24 cellular contexts compared by ENCODE assay signal in genomic region chr1:185058103-185058502, GRCh38. TPM values are rescaled to one million over a fixed set of nuclear protein-coding genes. Genes with fewer than 3 reads are reported as not detected.
DNase-seq lines count a peak whose midpoint lies in the region; ATAC-seq, FAIRE-seq and TF ChIP-seq lines count a peak whose summit lies in the region.
"Had no signal": no experiment of that assay in that cellular context is flagged by ENCODE, and none has a peak within 500 bp of the region (broad histone marks: within the 10 kb centered on the region; RNA-seq: fewer than 3 reads in every experiment).

No MANE protein-coding gene starts in this region.

- H3K4me3 Mint-ChIP-seq in activated B cell treated with CpG ODN at 0.5 μM for 24 hours: peak overlapping the region; percentile 24
- H3K4me3 Mint-ChIP-seq in progenitor cell of endocrine pancreas (ENCODE audit: low read depth): no peak overlapping the region
- H3K4me3 Mint-ChIP-seq: brain; CD8-positive, alpha-beta T cell had no signal

- intact Hi-C loops in activated B cell treated with CpG ODN at 0.5 μM for 24 hours (cut with micrococcal nuclease): no loop called here

- TF ChIP-seq POLR2A in GM12891 (IDR thresholded peaks at IDR 0.05; ENCODE audit: low read depth, low read length): no peak

- FAIRE-seq in GM19239 (lab: Jason Lieb, UNC) (peak; percentile 45), GM12891 (lab: Jason Lieb, UNC) (no peak)
- FAIRE-seq: HepG2, urothelium cell line had no signal

- no peaks in the 10 kb centered on the region for H3K36me3 ChIP-seq in brain microvascular endothelial cell (replicated peaks)
- H3K36me3 ChIP-seq: colonic mucosa, ovary, WERI-Rb-1 had no signal

- H3K4me1 Mint-ChIP-seq in activated B cell treated with CpG ODN at 0.5 μM for 24 hours (peaks cover 56% of the 10 kb centered on the region), progenitor cell of endocrine pancreas (ENCODE audit: low read depth) (peaks cover 13% of the 10 kb centered on the region)

- in situ Hi-C loops in brain microvascular endothelial cell (cut with HindIII; ENCODE audit: low pct_ligation_motif_present, low sequenced_read_pairs): no loop called here

- H3K27ac ChIP-seq in brain microvascular endothelial cell: no peak overlapping the region
- H3K27ac ChIP-seq: colonic mucosa, GM23248, ovary, RWPE1, WERI-Rb-1 had no signal

- H3K27ac Mint-ChIP-seq in activated B cell treated with CpG ODN at 0.5 μM for 24 hours (peak overlapping the region; percentile 41), progenitor cell of endocrine pancreas (peak overlapping the region; percentile 30)
- H3K27ac Mint-ChIP-seq: brain; CD8-positive, alpha-beta T cell had no signal

- CTCF ChIA-PET in activated B cell treated with CpG ODN at 0.5 μM for 24 hours (lab: Charles Lee): no interaction called here

- no peaks in the 10 kb centered on the region for H3K27me3 Mint-ChIP-seq in activated B cell treated with CpG ODN at 0.5 μM for 24 hours
- no peaks in the 10 kb centered on the region for H3K27me3 Mint-ChIP-seq in progenitor cell of endocrine pancreas
- H3K27me3 Mint-ChIP-seq: brain had no signal

- H3K36me3 Mint-ChIP-seq in activated B cell treated with CpG ODN at 0.5 μM for 24 hours (ENCODE audit: low read depth) (peaks cover 6% of the 10 kb centered on the region), progenitor cell of endocrine pancreas (ENCODE audit: insufficient read depth) (peaks cover 9% of the 10 kb centered on the region)

- no peaks in the 10 kb centered on the region for H3K27me3 ChIP-seq in brain microvascular endothelial cell (replicated peaks)
- H3K27me3 ChIP-seq: colonic mucosa, ovary had no signal

- POLR2A ChIA-PET in activated B cell treated with CpG ODN at 0.5 μM for 24 hours (lab: Charles Lee): no interaction called here

- no peak for DNase-seq in GM19239 (ENCODE audit: insufficient read length, low spot score)
- no peak for DNase-seq in activated B cell treated with CpG ODN at 0.5 μM for 24 hours
- no peak for DNase-seq in progenitor cell of endocrine pancreas (ENCODE audit: low spot score, unreplicated experiment)
- DNase-seq in brain microvascular endothelial cell: no peak
- no peak for DNase-seq in GM12891 (ENCODE audit: insufficient read length, low spot score)
- DNase-seq: activated CD8-positive, alpha-beta memory T cell treated with anti-CD3 and anti-CD28 coated beads, Interleukin-2, amount 50 U/mL, for 48 hours; CD8-positive, alpha-beta T cell; colonic mucosa; DMS153; GM23248; NCI-H146; ovary; stimulated activated CD4-positive, alpha-beta T cell treated with anti-CD3 and anti-CD28 coated beads, Interleukin-15, amount 100 ng/mL, for 24 hours; substantia nigra; WERI-Rb-1 had no signal

- H3K4me3 ChIP-seq in brain microvascular endothelial cell (ENCODE audit: low read depth, low read length): no peak overlapping the region
- H3K4me3 ChIP-seq: colonic mucosa, GM23248, lung, ovary had no signal

- H3K9me3 Mint-ChIP-seq in activated B cell treated with CpG ODN at 0.5 μM for 24 hours (no peaks in the 10 kb centered on the region), progenitor cell of endocrine pancreas (ENCODE audit: low read depth) (peaks cover 6% of the 10 kb centered on the region)
- H3K9me3 Mint-ChIP-seq: CD8-positive, alpha-beta T cell had no signal

- ATAC-seq in HG03354 (IDR thresholded peaks at IDR 0.05; ENCODE audit: poor library complexity, severe bottlenecking, unreplicated experiment) (peak; percentile 69), activated B cell treated with CpG ODN at 0.5 μM for 24 hours (ENCODE audit: low read depth) (no peak), GM21825 (IDR thresholded peaks at IDR 0.05; ENCODE audit: unreplicated experiment) (no peak)
- ATAC-seq: CD8-positive, alpha-beta T cell; HepG2; sciatic nerve; SK-N-SH treated with all-trans-retinoic acid at 6 μM for 48 hours had no signal

- TF ChIP-seq CTCF in activated B cell treated with CpG ODN at 0.5 μM for 24 hours (IDR thresholded peaks at IDR 0.05) (no peak), progenitor cell of endocrine pancreas (IDR thresholded peaks at IDR 0.05; ENCODE audit: unreplicated experiment) (no peak), brain microvascular endothelial cell (IDR thresholded peaks at IDR 0.05; ENCODE audit: low read depth, low read length, missing control alignments) (no peak)

TF ChIP-seq in GM12891, 5 proteins besides CTCF, POLR2A, EP300 and RAD21:
- TF ChIP-seq TAF1 (IDR thresholded peaks at IDR 0.05; ENCODE audit: low read depth, low read length) (no peak), SPI1 (IDR thresholded peaks at IDR 0.05; ENCODE audit: low read depth, low read length) (no peak), POLR2AphosphoS5 (IDR thresholded peaks at IDR 0.05; ENCODE audit: low read depth, low read length) (no peak), POU2F2 (IDR thresholded peaks at IDR 0.05; ENCODE audit: low read depth, low read length) (no peak)

RNA-seq across cellular contexts. Expression of gene RNF2, which starts 12.7 kb away (rescaled TPM):
- total RNA-seq in activated B cell treated with CpG ODN at 0.5 μM for 24 hours (23.4 and 24.5 TPM in 2 replicates), progenitor cell of endocrine pancreas (35.1 and 37.5 TPM in 2 replicates)
- polyA plus RNA-seq in GM12891 (2012; ENCODE audit: low read depth, missing spikeins): 10.5 TPM
